In genomic region chr1:202085682-202086373, GRCh38 we compare ENCODE assay signal across 9 cellular contexts. TPM values are rescaled to one million over a fixed set of nuclear protein-coding genes. Genes with fewer than 3 reads are reported as not detected.
DNase-seq lines count a peak whose midpoint lies in the region; ATAC-seq, FAIRE-seq and TF ChIP-seq lines count a peak whose summit lies in the region.
"Had no signal": no experiment of that assay in that cellular context is flagged by ENCODE, and none has a peak within 500 bp of the region (broad histone marks: within the 10 kb centered on the region; RNA-seq: fewer than 3 reads in every experiment).

No MANE protein-coding gene starts in this region.

- peak; percentile 7 for DNase-seq in HEK293T (ENCODE audit: extremely low spot score)
- DNase-seq in Peyer's patch: peak in 2 of 3 donors; percentile 52 to 59
- peak; percentile 78 for DNase-seq in hepatocyte (ENCODE audit: low spot score)
- peak; percentile 4 for DNase-seq in prostate gland (ENCODE audit: low spot score)
- DNase-seq in D721Med (ENCODE audit: insufficient read length, low spot score): no peak
- no peak for DNase-seq in smooth muscle cell (lab: John Stamatoyannopoulos, UW; ENCODE audit: unreplicated experiment)
- no peak for DNase-seq in activated naive CD4-positive, alpha-beta T cell treated with anti-CD3 and anti-CD28 coated beads, Interleukin-2, amount 50 U/mL, for 72 hours (ENCODE audit: low spot score in 2 of 2)
- no peak for DNase-seq in HAP-1 (ENCODE audit: low spot score in 2 of 2)

- H2AFZ ChIP-seq in hepatocyte (no peak overlapping the region), smooth muscle cell (ENCODE audit: low read depth) (no peak overlapping the region)

- POLR2A ChIA-PET in HEK293T (lab: Yijun Ruan, JAX): no interaction called here

- ATAC-seq in activated naive CD4-positive, alpha-beta T cell treated with anti-CD3 and anti-CD28 coated beads, Interleukin-2, amount 50 U/mL, for 72 hours: no peak

- peak overlapping the region; percentile 3 for H3K4me2 ChIP-seq in hepatocyte
- H3K4me2 ChIP-seq in smooth muscle cell: no peak overlapping the region

- no peak overlapping the region for H3K9ac ChIP-seq in smooth muscle cell (ENCODE audit: low read depth)

- no peak for FAIRE-seq in D721Med (lab: Jason Lieb, UNC)

- in situ Hi-C loops in HAP-1 (cut with MboI; ENCODE audit: low sequenced_read_pairs): no loop called here

- no peaks in the 10 kb centered on the region for H3F3A ChIP-seq in smooth muscle cell (ENCODE audit: low read depth)

- H3K27ac Mint-ChIP-seq in activated naive CD4-positive, alpha-beta T cell treated with anti-CD3 and anti-CD28 coated beads, Interleukin-2, amount 50 U/mL, for 72 hours: no peak overlapping the region
- H3K27ac Mint-ChIP-seq: activated naive CD8-positive, alpha-beta T cell had no signal

- no peaks in the 10 kb centered on the region for H3K36me3 Mint-ChIP-seq in activated naive CD4-positive, alpha-beta T cell treated with anti-CD3 and anti-CD28 coated beads, Interleukin-2, amount 50 U/mL, for 72 hours
- H3K36me3 Mint-ChIP-seq: activated naive CD8-positive, alpha-beta T cell had no signal

- H4K20me1 ChIP-seq in hepatocyte (ENCODE audit: insufficient read depth, poor library complexity, severe bottlenecking) (no peaks in the 10 kb centered on the region), smooth muscle cell (ENCODE audit: low read depth) (no peaks in the 10 kb centered on the region)

- H3K36me3 ChIP-seq in Peyer's patch (no peaks in the 10 kb centered on the region), hepatocyte (replicated peaks; ENCODE audit: insufficient read depth, low read depth) (no peaks in the 10 kb centered on the region), prostate gland (no peaks in the 10 kb centered on the region), smooth muscle cell (ENCODE audit: low read depth) (no peaks in the 10 kb centered on the region), HAP-1 (replicated peaks) (no peaks in the 10 kb centered on the region)

- CTCF ChIA-PET in HEK293T (lab: Yijun Ruan, JAX): no interaction called here

- H3K27me3 ChIP-seq in Peyer's patch (no peaks in the 10 kb centered on the region), hepatocyte (no peaks in the 10 kb centered on the region), prostate gland (replicated peaks; ENCODE audit: insufficient read depth) (no peaks in the 10 kb centered on the region), smooth muscle cell (ENCODE audit: low read depth) (no peaks in the 10 kb centered on the region), HAP-1 (ENCODE audit: low read depth) (no peaks in the 10 kb centered on the region)

- H3K9me3 ChIP-seq in Peyer's patch (no peaks in the 10 kb centered on the region), hepatocyte (ENCODE audit: low read depth) (no peaks in the 10 kb centered on the region), prostate gland (no peaks in the 10 kb centered on the region), smooth muscle cell (replicated peaks; ENCODE audit: low read depth) (no peaks in the 10 kb centered on the region), HAP-1 (no peaks in the 10 kb centered on the region)

- no peak for TF ChIP-seq CTCF in Peyer's patch (IDR thresholded peaks at IDR 0.05)
- no peak for TF ChIP-seq CTCF in hepatocyte (IDR thresholded peaks at IDR 0.05; ENCODE audit: poor library complexity)
- no peak for TF ChIP-seq CTCF in prostate gland (IDR thresholded peaks at IDR 0.05)
- TF ChIP-seq CTCF in D721Med (IDR thresholded peaks at IDR 0.05; ENCODE audit: insufficient read depth, missing control alignments): no peak
- no peak for TF ChIP-seq CTCF in smooth muscle cell (IDR thresholded peaks at IDR 0.05; ENCODE audit: borderline replicate concordance, insufficient read depth, poor library complexity, severe bottlenecking)

- intact Hi-C loops in prostate gland (cut with DNase I): no loop called here

- 47% methylated on average over 7 of the region's 7 CpGs for WGBS in hepatocyte (ENCODE audit: low lambda C conversion rate, missing lambda C conversion rate)
- 62% methylated on average over 7 of the region's 7 CpGs for WGBS in prostate gland
- 68% methylated on average over 7 of the region's 7 CpGs for WGBS in smooth muscle cell (ENCODE audit: low lambda C conversion rate)

- H3K4me1 ChIP-seq in Peyer's patch (peaks cover 0 to 27% (median 7%) of the 10 kb centered on the region in 4 donors), hepatocyte (ENCODE audit: insufficient read depth) (peaks cover 54% of the 10 kb centered on the region), prostate gland (replicated peaks) (no peaks in the 10 kb centered on the region), smooth muscle cell (ENCODE audit: low read depth) (peaks cover 13% of the 10 kb centered on the region), HAP-1 (peaks cover 14% of the 10 kb centered on the region)

- H3K4me3 ChIP-seq in Peyer's patch (no peak overlapping the region), hepatocyte (no peak overlapping the region), prostate gland (no peak overlapping the region), smooth muscle cell (no peak overlapping the region), HAP-1 (no peak overlapping the region)

- TF ChIP-seq POLR2A in Peyer's patch (IDR thresholded peaks at IDR 0.05): no peak
- no peak for TF ChIP-seq POLR2A in prostate gland (IDR thresholded peaks at IDR 0.05)

- H3K9me3 Mint-ChIP-seq in activated naive CD4-positive, alpha-beta T cell treated with anti-CD3 and anti-CD28 coated beads, Interleukin-2, amount 50 U/mL, for 72 hours: no peaks in the 10 kb centered on the region

- H3K27ac ChIP-seq in Peyer's patch (peak overlapping the region in 3 of 4 donors; percentile 74 to 89 (median 88)), hepatocyte (peak overlapping the region; percentile 92), prostate gland (peak overlapping the region; percentile 53 to 58), smooth muscle cell (ENCODE audit: low read depth) (no peak overlapping the region)

- H3K79me2 ChIP-seq in hepatocyte (no peaks in the 10 kb centered on the region), smooth muscle cell (ENCODE audit: low read depth) (no peaks in the 10 kb centered on the region)

- H3K9me2 ChIP-seq in hepatocyte (replicated peaks; ENCODE audit: insufficient read depth): no peaks in the 10 kb centered on the region

TF ChIP-seq in HEK293T, 16 proteins besides CTCF, POLR2A, EP300 and RAD21:
- TF ChIP-seq BHLHE40 (IDR thresholded peaks at IDR 0.05; ENCODE audit: borderline replicate concordance) (no peak), PKNOX1 (IDR thresholded peaks at IDR 0.05) (peak; percentile 50; the same call in 1 of the 2 replicates)

RNA-seq across cellular contexts. Expression of gene GPR37L1, which starts 36.9 kb away (rescaled TPM):
- under 1 TPM in 3 of 4 donors, not detected in 1; 0.18 to 0.95 (median 0.27) TPM for total RNA-seq in Peyer's patch
- under 0.01 TPM in 1 of 2 replicates, not detected in the other for total RNA-seq in hepatocyte
- polyA plus RNA-seq in hepatocyte: 0.39 and 0.47 TPM in 2 replicates
- under 1 TPM; 0.09 to 0.28 TPM for total RNA-seq in prostate gland
- not detected in 2 replicates for total RNA-seq in smooth muscle cell
- polyA plus RNA-seq in smooth muscle cell: 0.05 TPM in 1 of 2 replicates, not detected in the other
- not detected for total RNA-seq in activated naive CD4-positive, alpha-beta T cell treated with anti-CD3 and anti-CD28 coated beads, Interleukin-2, amount 50 U/mL, for 72 hours

RNA-seq across cellular contexts. Expression of gene ARL8A, which starts 58.7 kb away (rescaled TPM):
- total RNA-seq in Peyer's patch (10 to 100 TPM; 25.7 to 37.1 (median 36.0) TPM), hepatocyte (28.9 and 32.7 TPM in 2 replicates), prostate gland (100 to 1,000 TPM in 1 of 2 donors, 10 to 100 TPM in 1; 39.9 to 102 TPM), smooth muscle cell (32.8 and 44.8 TPM in 2 replicates)
- polyA plus RNA-seq in hepatocyte (56.0 and 65.9 TPM in 2 replicates), smooth muscle cell (53.3 and 54.7 TPM in 2 replicates)
- total RNA-seq in activated naive CD4-positive, alpha-beta T cell treated with anti-CD3 and anti-CD28 coated beads, Interleukin-2, amount 50 U/mL, for 72 hours: 10 to 100 TPM; 38.8 to 63.2 TPM

Comparison
In these comparisons a context has a peak if more than half of its experiments do, and no peak if none do; other contexts are left out.
1. DNase-seq: peak in HEK293T (single experiment), Peyer's patch (2 of 3), hepatocyte (single experiment) and prostate gland (single experiment); none in D721Med (single experiment), smooth muscle cell (single experiment), activated naive CD4-positive, alpha-beta T cell treated with anti-CD3 and anti-CD28 coated beads, Interleukin-2, amount 50 U/mL, for 72 hours (0 of 2) and HAP-1 (0 of 2).